ENCODE assay signal across 8 cellular contexts in genomic region chr2:19365126-19365525, GRCh38. TPM values are rescaled to one million over a fixed set of nuclear protein-coding genes. Genes with fewer than 3 reads are reported as not detected.
"Had no signal": no experiment of that assay in that cellular context is flagged by ENCODE, and none has a peak within 500 bp of the region (broad histone marks: within the 10 kb centered on the region; RNA-seq: fewer than 3 reads in every experiment).

No MANE protein-coding gene starts in this region.

- H3K27ac Mint-ChIP-seq: GM23338, H9, HFFc6 had no signal

- H3K4me3 ChIP-seq: GM23338 had no signal

- ATAC-seq: GM23338, HCT116, HepG2 had no signal

- H3K9me3 Mint-ChIP-seq: GM23338, H9, HFFc6, IgD-negative memory B cell had no signal

- DNase-seq: H9, HFFc6 had no signal

- H3K4me3 Mint-ChIP-seq: GM23338, H9, HFFc6 had no signal

- H3K27ac ChIP-seq: HL-60 had no signal

RNA-seq across cellular contexts. Expression of gene OSR1, which starts 6.7 kb away (rescaled TPM):
- total RNA-seq: HT1080 had no signal
- polyA plus RNA-seq: GM23338, IgD-negative memory B cell had no signal
